13 cellular contexts compared by ENCODE assay signal in genomic region chr19:33368074-33368864, GRCh38. TPM values are rescaled to one million over a fixed set of nuclear protein-coding genes. Genes with fewer than 3 reads are reported as not detected.
DNase-seq lines count a peak whose midpoint lies in the region; TF ChIP-seq lines count a peak whose summit lies in the region.
"Had no signal": no experiment of that assay in that cellular context is flagged by ENCODE, and none has a peak within 500 bp of the region (broad histone marks: within the 10 kb centered on the region; RNA-seq: fewer than 3 reads in every experiment).

No MANE protein-coding gene starts in this region.

- H3K27me3 ChIP-seq in MG63: no peaks in the 10 kb centered on the region
- H3K27me3 ChIP-seq in mammary epithelial cell (ENCODE audit: insufficient read depth, low read length): no peaks in the 10 kb centered on the region
- H3K27me3 ChIP-seq in colonic mucosa: no peaks in the 10 kb centered on the region

- no peak overlapping the region for H3K4me3 Mint-ChIP-seq in activated CD4-positive, alpha-beta memory T cell treated with anti-CD3 and anti-CD28 coated beads for 36 hours
- no peak overlapping the region for H3K4me3 Mint-ChIP-seq in activated CD4-positive, alpha-beta memory T cell treated with anti-CD3 and anti-CD28 coated beads, Interleukin-2, amount 10 ng/mL, durations not matched to agents 7 days and 5 days

- H3K4me1 ChIP-seq in mammary epithelial cell (ENCODE audit: insufficient read depth, low read length) (peaks cover 35% of the 10 kb centered on the region), colonic mucosa (no peaks in the 10 kb centered on the region)

- dilution Hi-C loops in mammary epithelial cell (cut with HindIII; ENCODE audit: low sequenced_read_pairs): no loop called here

- H3K27ac ChIP-seq in mammary epithelial cell (ENCODE audit: insufficient read depth, low read depth, low read length) (peak overlapping the region; percentile 68), colonic mucosa (no peak overlapping the region)

- CTCF ChIA-PET in activated CD4-positive, alpha-beta memory T cell treated with anti-CD3 and anti-CD28 coated beads for 36 hours (lab: Charles Lee): interaction anchor here (0.6 to 0.7 kb wide), 2 partner anchors 11 to 1057 kb away, joined by 3 to 6 read pairs; no protein-coding TSS in a partner anchor
- CTCF ChIA-PET in activated CD4-positive, alpha-beta memory T cell treated with anti-CD3 and anti-CD28 coated beads, Interleukin-2, amount 10 ng/mL, durations not matched to agents 7 days and 5 days (lab: Charles Lee): interaction anchor here (0.7 kb wide), 1 partner anchor 48 kb away, joined by 3 read pairs; no protein-coding TSS in a partner anchor
- CTCF ChIA-PET in mammary epithelial cell (lab: Charles Lee; ENCODE audit: low non-redundant PET): no interaction called here

- WGBS in mammary epithelial cell (ENCODE audit: low coverage, missing lambda C conversion rate): 35% methylated on average over 5 of the region's 5 CpGs

- H4K20me1 ChIP-seq in mammary epithelial cell (ENCODE audit: insufficient read depth, low read length): no peaks in the 10 kb centered on the region

- no peak overlapping the region for H3K9ac ChIP-seq in mammary epithelial cell (ENCODE audit: insufficient read depth, low read length)
- H3K9ac ChIP-seq in colonic mucosa (ENCODE audit: low read depth in 2 of 2, low read length in 2 of 2): no peak overlapping the region

- H2AFZ ChIP-seq in mammary epithelial cell (ENCODE audit: low read depth, low read length): peak overlapping the region; percentile 73

- H3K4me3 ChIP-seq in MG63: no peak overlapping the region
- no peak overlapping the region for H3K4me3 ChIP-seq in mammary epithelial cell (replicated peaks in 1 of 3; ENCODE audit: insufficient read depth in 1 of 3, low read depth in 2 of 3, low read length in 3 of 3)
- no peak overlapping the region for H3K4me3 ChIP-seq in colonic mucosa
- H3K4me3 ChIP-seq: GM12878 had no signal

- in situ Hi-C loops in mammary epithelial cell (cut with MboI; ENCODE audit: low sequenced_read_pairs in 2 of 2): no loop called here

- no peaks in the 10 kb centered on the region for H3K79me2 ChIP-seq in mammary epithelial cell (ENCODE audit: insufficient read depth, low read length)

- DNase-seq in activated CD4-positive, alpha-beta memory T cell treated with anti-CD3 and anti-CD28 coated beads for 36 hours: peak; percentile 25
- no peak for DNase-seq in activated CD4-positive, alpha-beta memory T cell treated with anti-CD3 and anti-CD28 coated beads, Interleukin-2, amount 10 ng/mL, durations not matched to agents 7 days and 5 days
- DNase-seq in MG63 (peak; percentile 77), mammary epithelial cell (peak; percentile 91), renal cortical epithelial cell (ENCODE audit: low read depth) (peak; percentile 19), colonic mucosa (no peak), HuH-7.5 (ENCODE audit: low spot score) (no peak)
- DNase-seq in central memory CD4-positive, alpha-beta T cell: no peak
- DNase-seq: activated CD4-positive, alpha-beta T cell treated with anti-CD3 and anti-CD28 coated beads, Interleukin-2, amount 50 U/mL, for 48 hours; erythroblast; mesendoderm; NCI-H510A had no signal

- H3K9me3 ChIP-seq in MG63 (no peaks in the 10 kb centered on the region), mammary epithelial cell (replicated peaks; ENCODE audit: insufficient read depth, low read length) (peaks cover 4% of the 10 kb centered on the region), colonic mucosa (no peaks in the 10 kb centered on the region)

- H3K36me3 ChIP-seq in MG63: no peaks in the 10 kb centered on the region
- H3K36me3 ChIP-seq in mammary epithelial cell (ENCODE audit: insufficient read depth, low read length): no peaks in the 10 kb centered on the region
- no peaks in the 10 kb centered on the region for H3K36me3 ChIP-seq in colonic mucosa

- H3K4me1 Mint-ChIP-seq in activated CD4-positive, alpha-beta memory T cell treated with anti-CD3 and anti-CD28 coated beads for 36 hours (ENCODE audit: low read depth): no peaks in the 10 kb centered on the region
- H3K4me1 Mint-ChIP-seq in activated CD4-positive, alpha-beta memory T cell treated with anti-CD3 and anti-CD28 coated beads, Interleukin-2, amount 10 ng/mL, durations not matched to agents 7 days and 5 days: peaks cover 8% of the 10 kb centered on the region

- no peaks in the 10 kb centered on the region for H3K27me3 Mint-ChIP-seq in activated CD4-positive, alpha-beta memory T cell treated with anti-CD3 and anti-CD28 coated beads for 36 hours
- H3K27me3 Mint-ChIP-seq in activated CD4-positive, alpha-beta memory T cell treated with anti-CD3 and anti-CD28 coated beads, Interleukin-2, amount 10 ng/mL, durations not matched to agents 7 days and 5 days: peaks cover 21% of the 10 kb centered on the region

- POLR2A ChIA-PET in activated CD4-positive, alpha-beta memory T cell treated with anti-CD3 and anti-CD28 coated beads for 36 hours (lab: Charles Lee): no interaction called here
- POLR2A ChIA-PET in activated CD4-positive, alpha-beta memory T cell treated with anti-CD3 and anti-CD28 coated beads, Interleukin-2, amount 10 ng/mL, durations not matched to agents 7 days and 5 days (lab: Charles Lee): no interaction called here

- peak overlapping the region; percentile 10 for H3K4me2 ChIP-seq in mammary epithelial cell (ENCODE audit: insufficient read depth, low read depth, low read length)

- BruUV-seq in mammary epithelial cell (replicated peaks; lab: Mats Ljungman, UMichigan): no TSS peak

- H3K36me3 Mint-ChIP-seq in activated CD4-positive, alpha-beta memory T cell treated with anti-CD3 and anti-CD28 coated beads for 36 hours: no peaks in the 10 kb centered on the region
- H3K36me3 Mint-ChIP-seq in activated CD4-positive, alpha-beta memory T cell treated with anti-CD3 and anti-CD28 coated beads, Interleukin-2, amount 10 ng/mL, durations not matched to agents 7 days and 5 days (ENCODE audit: low read depth): no peaks in the 10 kb centered on the region

- intact Hi-C loops in activated CD4-positive, alpha-beta memory T cell treated with anti-CD3 and anti-CD28 coated beads for 36 hours (cut with micrococcal nuclease): no loop called here
- intact Hi-C loops in mammary epithelial cell (cut with micrococcal nuclease): loop anchor here (1.0 kb wide), 1 partner anchor 18 kb away; no protein-coding TSS in a partner anchor
- intact Hi-C loops in colonic mucosa (cut with DNase I): no loop called here

- no peaks in the 10 kb centered on the region for H3K9me3 Mint-ChIP-seq in activated CD4-positive, alpha-beta memory T cell treated with anti-CD3 and anti-CD28 coated beads for 36 hours
- no peaks in the 10 kb centered on the region for H3K9me3 Mint-ChIP-seq in activated CD4-positive, alpha-beta memory T cell treated with anti-CD3 and anti-CD28 coated beads, Interleukin-2, amount 10 ng/mL, durations not matched to agents 7 days and 5 days

- no peak overlapping the region for H3K27ac Mint-ChIP-seq in activated CD4-positive, alpha-beta memory T cell treated with anti-CD3 and anti-CD28 coated beads for 36 hours
- no peak overlapping the region for H3K27ac Mint-ChIP-seq in activated CD4-positive, alpha-beta memory T cell treated with anti-CD3 and anti-CD28 coated beads, Interleukin-2, amount 10 ng/mL, durations not matched to agents 7 days and 5 days

- TF ChIP-seq CTCF in mammary epithelial cell (conservative IDR thresholded peaks at IDR 0.05 in 1 of 2, IDR thresholded peaks at IDR 0.05 in 1 of 2; ENCODE audit: extremely low read depth in 1 of 2, insufficient read depth in 1 of 2, low read depth in 1 of 2, low read length in 2 of 2) (no peak), colonic mucosa (IDR thresholded peaks at IDR 0.05) (no peak)

RNA-seq across cellular contexts. Expression of gene CEBPG, which starts 5.2 kb away (rescaled TPM):
- total RNA-seq in activated CD4-positive, alpha-beta memory T cell treated with anti-CD3 and anti-CD28 coated beads for 36 hours: 10 to 100 TPM; 30.6 to 30.9 TPM
- 10 to 100 TPM; 30.0 to 31.4 TPM for total RNA-seq in activated CD4-positive, alpha-beta memory T cell treated with anti-CD3 and anti-CD28 coated beads, Interleukin-2, amount 10 ng/mL, durations not matched to agents 7 days and 5 days
- 21.2 and 42.1 TPM in 2 replicates for total RNA-seq in MG63 (2014; rRNA removed; shearing (Covaris generic); ENCODE audit: low replicate concordance)
- 10 to 100 TPM; 39.5 to 50.0 TPM for total RNA-seq in mammary epithelial cell
- polyA plus RNA-seq in mammary epithelial cell: 18.8 TPM
- polyA minus RNA-seq in mammary epithelial cell: 7.5 TPM
- 28.0 and 28.4 TPM in 2 replicates for total RNA-seq in renal cortical epithelial cell
- 10 to 100 TPM; 62.1 to 72.3 TPM for total RNA-seq in colonic mucosa

Comparison
In these comparisons a context has a peak if more than half of its experiments do, and no peak if none do; other contexts are left out.
1. DNase-seq: peak in activated CD4-positive, alpha-beta memory T cell treated with anti-CD3 and anti-CD28 coated beads for 36 hours (single experiment), MG63 (single experiment), mammary epithelial cell (single experiment) and renal cortical epithelial cell (single experiment); none in activated CD4-positive, alpha-beta memory T cell treated with anti-CD3 and anti-CD28 coated beads, Interleukin-2, amount 10 ng/mL, durations not matched to agents 7 days and 5 days (single experiment), colonic mucosa (single experiment), central memory CD4-positive, alpha-beta T cell (single experiment) and HuH-7.5 (single experiment).